31 cellular contexts compared by ENCODE assay signal in genomic region chr18:46723856-46724415, GRCh38. TPM values are rescaled to one million over a fixed set of nuclear protein-coding genes. Genes with fewer than 3 reads are reported as not detected.
"Had no signal": no experiment of that assay in that cellular context is flagged by ENCODE, and none has a peak within 500 bp of the region (broad histone marks: within the 10 kb centered on the region; RNA-seq: fewer than 3 reads in every experiment).

No MANE protein-coding gene starts in this region.

- H3K4me3 ChIP-seq: ascending aorta, esophagus squamous epithelium, heart right ventricle, left lung, lung, transverse colon had no signal

- H3K27me3 Mint-ChIP-seq: dendritic cell treated with granulocyte-macrophage colony-stimulating factor and Interleukin-4, amounts not matched to agents 40 ng/mL and 50 ng/mL, for 4 days had no signal

- H2AFZ ChIP-seq: parathyroid adenoma had no signal

- H3K9me3 ChIP-seq: ascending aorta, heart right ventricle, neutrophil, transverse colon had no signal

- H3K27ac Mint-ChIP-seq: activated naive CD4-positive, alpha-beta T cell treated with anti-CD3 and anti-CD28 coated beads, Interleukin-2, amount 10 ng/mL, durations not matched to agents 7 days and 5 days; activated naive CD8-positive, alpha-beta T cell treated with anti-CD3 and anti-CD28 coated beads, Interleukin-2, amount 10 ng/mL, durations not matched to agents 7 days and 5 days; activated T-helper 1 cell treated with anti-CD3 and anti-CD28 coated beads, Interleukin-12 subunit alpha, Interleukin-12 subunit beta, Interleukin-2, Interleukin-4 antibody, amounts not matched to agents 30 ng/mL and 10 ng/mL and 1 ng/mL, durations not matched to agents 14 hours and 24 hours and 36 hours; dendritic cell treated with granulocyte-macrophage colony-stimulating factor and Interleukin-4, amounts not matched to agents 40 ng/mL and 50 ng/mL, for 4 days; T-helper 1 cell treated with Interleukin-12 subunit alpha and Interleukin-12 subunit beta and Interleukin-4 antibody, amounts not matched to agents 30 μg/mL and 1 μg/mL, for 36 hours had no signal

- H3K27ac ChIP-seq: ascending aorta, brain microvascular endothelial cell, epithelial cell of prostate, esophagus squamous epithelium, heart right ventricle, left lung, neutrophil, parathyroid adenoma, transverse colon, VCaP had no signal

- H3K9ac ChIP-seq: parathyroid adenoma had no signal

- ATAC-seq: heart right ventricle, left lung, right cardiac atrium had no signal

- H3K9me3 Mint-ChIP-seq: T-helper 1 cell treated with Interleukin-12 subunit alpha and Interleukin-12 subunit beta and Interleukin-4 antibody, amounts not matched to agents 30 μg/mL and 1 μg/mL, for 36 hours had no signal

- H3K36me3 ChIP-seq: ascending aorta, brain microvascular endothelial cell, esophagus squamous epithelium, heart right ventricle, left lung, neutrophil, transverse colon had no signal

- H3K4me1 Mint-ChIP-seq: activated naive CD4-positive, alpha-beta T cell treated with anti-CD3 and anti-CD28 coated beads, Interleukin-2, amount 10 ng/mL, durations not matched to agents 7 days and 5 days; activated naive CD8-positive, alpha-beta T cell treated with anti-CD3 and anti-CD28 coated beads, Interleukin-2, amount 10 ng/mL, durations not matched to agents 7 days and 5 days had no signal

- DNase-seq: activated CD4-positive, alpha-beta T cell treated with anti-CD3 and anti-CD28 coated beads for 4 hours; activated CD4-positive, alpha-beta T cell treated with anti-CD3 and anti-CD28 coated beads, Interleukin-2, amount 50 U/mL, for 4 hours; activated effector memory CD4-positive, alpha-beta T cell treated with anti-CD3 and anti-CD28 coated beads, Interleukin-2, amount 50 U/mL, for 16 hours; activated naive CD4-positive, alpha-beta T cell treated with anti-CD3 and anti-CD28 coated beads, Interleukin-2, amount 10 ng/mL, durations not matched to agents 7 days and 5 days; activated naive CD8-positive, alpha-beta T cell treated with anti-CD3 and anti-CD28 coated beads, Interleukin-2, amount 10 ng/mL, durations not matched to agents 7 days and 5 days; activated T-cell treated with anti-CD3 and anti-CD28 coated beads, Interleukin-2, amount 50 U/mL, for 1 hour; brain microvascular endothelial cell; effector CD4-positive, alpha-beta T cell; esophagus squamous epithelium; foreskin melanocyte; heart right ventricle; left lung; right cardiac atrium; stimulated activated CD4-positive, alpha-beta T cell treated with anti-CD3 and anti-CD28 coated beads, Interleukin-15, amount 100 ng/mL, for 24 hours; stimulated activated CD4-positive, alpha-beta T cell treated with anti-CD3 and anti-CD28 coated beads, Interleukin-2, amount 100 ng/mL, for 24 hours; stimulated activated naive CD4-positive, alpha-beta T cell; T-helper 9 cell; transverse colon had no signal

- H3K27me3 ChIP-seq: ascending aorta, brain microvascular endothelial cell, esophagus squamous epithelium, heart right ventricle, left lung, neutrophil, transverse colon had no signal

- FAIRE-seq: endometrium, TTC549 had no signal

- H3K36me3 Mint-ChIP-seq: activated naive CD4-positive, alpha-beta T cell treated with anti-CD3 and anti-CD28 coated beads, Interleukin-2, amount 10 ng/mL, durations not matched to agents 7 days and 5 days; activated naive CD8-positive, alpha-beta T cell treated with anti-CD3 and anti-CD28 coated beads, Interleukin-2, amount 10 ng/mL, durations not matched to agents 7 days and 5 days had no signal

- H3K4me3 Mint-ChIP-seq: activated naive CD4-positive, alpha-beta T cell treated with anti-CD3 and anti-CD28 coated beads, Interleukin-2, amount 10 ng/mL, durations not matched to agents 7 days and 5 days; activated naive CD8-positive, alpha-beta T cell treated with anti-CD3 and anti-CD28 coated beads, Interleukin-2, amount 10 ng/mL, durations not matched to agents 7 days and 5 days; activated T-helper 1 cell treated with anti-CD3 and anti-CD28 coated beads, Interleukin-12 subunit alpha, Interleukin-12 subunit beta, Interleukin-2, Interleukin-4 antibody, amounts not matched to agents 30 ng/mL and 10 ng/mL and 1 ng/mL, durations not matched to agents 14 hours and 24 hours and 36 hours; dendritic cell treated with granulocyte-macrophage colony-stimulating factor and Interleukin-4, amounts not matched to agents 40 ng/mL and 50 ng/mL, for 4 days; nephron; T-helper 1 cell treated with Interleukin-12 subunit alpha and Interleukin-12 subunit beta and Interleukin-4 antibody, amounts not matched to agents 30 μg/mL and 1 μg/mL, for 36 hours had no signal

- H3K4me1 ChIP-seq: ascending aorta, transverse colon had no signal

RNA-seq across cellular contexts. Expression of gene ST8SIA5, which starts 32.9 kb away (rescaled TPM):
- total RNA-seq: activated naive CD8-positive, alpha-beta T cell treated with anti-CD3 and anti-CD28 coated beads, Interleukin-2, amount 10 ng/mL, durations not matched to agents 7 days and 5 days; activated T-helper 1 cell treated with anti-CD3 and anti-CD28 coated beads, Interleukin-12 subunit alpha, Interleukin-12 subunit beta, Interleukin-2, Interleukin-4 antibody, amounts not matched to agents 30 ng/mL and 10 ng/mL and 1 ng/mL, durations not matched to agents 14 hours and 24 hours and 36 hours; esophagus squamous epithelium; pulmonary artery endothelial cell had no signal
